15 cellular contexts compared by ENCODE assay signal in genomic region chr5:136383882-136384281, GRCh38. TPM values are rescaled to one million over a fixed set of nuclear protein-coding genes. Genes with fewer than 3 reads are reported as not detected.
"Had no signal": no experiment of that assay in that cellular context is flagged by ENCODE, and none has a peak within 500 bp of the region (broad histone marks: within the 10 kb centered on the region; RNA-seq: fewer than 3 reads in every experiment).

No MANE protein-coding gene starts in this region.

RNA-seq across cellular contexts. Expression of gene TRPC7, which starts 18.5 kb away (rescaled TPM):
- total RNA-seq: natural killer cell, osteoblast, ovary, psoas muscle, right atrium auricular region, sciatic nerve, skeletal muscle tissue, stomach, subcutaneous adipose tissue, thoracic aorta, thyroid gland, tibial nerve, upper lobe of left lung, ureter, vagina had no signal
